ENCODE assay signal across 1 cellular context in genomic region chr20:35006009-35006408, GRCh38.
TF ChIP-seq lines count a peak whose summit lies in the region.

No MANE protein-coding gene starts in this region.

TF ChIP-seq in WTC11, 78 proteins besides CTCF, POLR2A, EP300 and RAD21 (continued from another document):
- TF ChIP-seq, protein P1, sequence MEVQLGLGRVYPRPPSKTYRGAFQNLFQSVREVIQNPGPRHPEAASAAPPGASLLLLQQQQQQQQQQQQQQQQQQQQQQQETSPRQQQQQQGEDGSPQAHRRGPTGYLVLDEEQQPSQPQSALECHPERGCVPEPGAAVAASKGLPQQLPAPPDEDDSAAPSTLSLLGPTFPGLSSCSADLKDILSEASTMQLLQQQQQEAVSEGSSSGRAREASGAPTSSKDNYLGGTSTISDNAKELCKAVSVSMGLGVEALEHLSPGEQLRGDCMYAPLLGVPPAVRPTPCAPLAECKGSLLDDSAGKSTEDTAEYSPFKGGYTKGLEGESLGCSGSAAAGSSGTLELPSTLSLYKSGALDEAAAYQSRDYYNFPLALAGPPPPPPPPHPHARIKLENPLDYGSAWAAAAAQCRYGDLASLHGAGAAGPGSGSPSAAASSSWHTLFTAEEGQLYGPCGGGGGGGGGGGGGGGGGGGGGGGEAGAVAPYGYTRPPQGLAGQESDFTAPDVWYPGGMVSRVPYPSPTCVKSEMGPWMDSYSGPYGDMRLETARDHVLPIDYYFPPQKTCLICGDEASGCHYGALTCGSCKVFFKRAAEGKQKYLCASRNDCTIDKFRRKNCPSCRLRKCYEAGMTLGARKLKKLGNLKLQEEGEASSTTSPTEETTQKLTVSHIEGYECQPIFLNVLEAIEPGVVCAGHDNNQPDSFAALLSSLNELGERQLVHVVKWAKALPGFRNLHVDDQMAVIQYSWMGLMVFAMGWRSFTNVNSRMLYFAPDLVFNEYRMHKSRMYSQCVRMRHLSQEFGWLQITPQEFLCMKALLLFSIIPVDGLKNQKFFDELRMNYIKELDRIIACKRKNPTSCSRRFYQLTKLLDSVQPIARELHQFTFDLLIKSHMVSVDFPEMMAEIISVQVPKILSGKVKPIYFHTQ (CRISPR knock-in tag; IDR thresholded peaks at IDR 0.05), result no peak
- TF ChIP-seq TEAD1 (CRISPR knock-in tag; IDR thresholded peaks at IDR 0.05) (no peak), ZNF138 (CRISPR knock-in tag; conservative IDR thresholded peaks at IDR 0.05) (no peak), ZMAT4 (CRISPR knock-in tag; IDR thresholded peaks at IDR 0.05) (no peak)
